8 cellular contexts compared by ENCODE assay signal in genomic region chr1:21324368-21325137, GRCh38. TPM values are rescaled to one million over a fixed set of nuclear protein-coding genes. Genes with fewer than 3 reads are reported as not detected.
DNase-seq lines count a peak whose midpoint lies in the region; ATAC-seq lines count a peak whose summit lies in the region.

No MANE protein-coding gene starts in this region.

- no peak overlapping the region for H3K4me3 ChIP-seq in mucosa of stomach (ENCODE audit: low read length)

- CTCF ChIA-PET in activated CD4-positive, alpha-beta T cell treated with anti-CD3 and anti-CD28 coated beads, Interleukin-2, amount 10 ng/mL, durations not matched to agents 7 days and 5 days (lab: Charles Lee), result interaction anchor here (0.7 to 3.8 kb wide), 14 partner anchors 9 to 909 kb away, joined by 3 to 21 read pairs (median 4); no protein-coding TSS in a partner anchor

- ATAC-seq in HG03520 (IDR thresholded peaks at IDR 0.05; ENCODE audit: unreplicated experiment), result no peak

- no peaks in the 10 kb centered on the region for H3K27me3 Mint-ChIP-seq in activated CD4-positive, alpha-beta T cell treated with anti-CD3 and anti-CD28 coated beads, Interleukin-2, amount 10 ng/mL, durations not matched to agents 7 days and 5 days

- H3K4me1 ChIP-seq in mucosa of stomach (ENCODE audit: control insufficient read depth, insufficient read depth, low read length), result peaks cover 65% of the 10 kb centered on the region

- H3K9me3 ChIP-seq in mucosa of stomach (ENCODE audit: control insufficient read depth, low read length), result no peaks in the 10 kb centered on the region

- H3K27ac Mint-ChIP-seq in activated CD4-positive, alpha-beta T cell treated with anti-CD3 and anti-CD28 coated beads, Interleukin-2, amount 10 ng/mL, durations not matched to agents 7 days and 5 days, result peak overlapping the region; percentile 92

- peak; percentile 53 for DNase-seq in DMS53 treated with DMSO at 0.1 percent for 48 hours (lab: John Stamatoyannopoulos, UW; ENCODE audit: unreplicated experiment)
- peak; percentile 87 for DNase-seq in LoVo (ENCODE audit: low spot score)
- peak; percentile 50 for DNase-seq in activated CD4-positive, alpha-beta T cell treated with anti-CD3 and anti-CD28 coated beads, Interleukin-2, amount 10 ng/mL, durations not matched to agents 7 days and 5 days
- DNase-seq in dermis blood vessel endothelial cell, result peak; percentile 86
- DNase-seq in stimulated activated CD8-positive, alpha-beta memory T cell treated with anti-CD3 and anti-CD28 coated beads, Interleukin-4, amount 100 ng/mL, for 48 hours, result peak; percentile 85
- DNase-seq in HuH-7 (ENCODE audit: low spot score), result no peak

- H3K4me1 Mint-ChIP-seq in activated CD4-positive, alpha-beta T cell treated with anti-CD3 and anti-CD28 coated beads, Interleukin-2, amount 10 ng/mL, durations not matched to agents 7 days and 5 days, result peaks cover 79% of the 10 kb centered on the region

- H3K4me3 Mint-ChIP-seq in activated CD4-positive, alpha-beta T cell treated with anti-CD3 and anti-CD28 coated beads, Interleukin-2, amount 10 ng/mL, durations not matched to agents 7 days and 5 days, result peak overlapping the region; percentile 47

- H3K36me3 ChIP-seq in mucosa of stomach (ENCODE audit: control insufficient read depth, insufficient read depth, low read length), result no peaks in the 10 kb centered on the region

- H3K36me3 Mint-ChIP-seq in activated CD4-positive, alpha-beta T cell treated with anti-CD3 and anti-CD28 coated beads, Interleukin-2, amount 10 ng/mL, durations not matched to agents 7 days and 5 days (ENCODE audit: low read depth), result peaks cover 20% of the 10 kb centered on the region

- no peaks in the 10 kb centered on the region for H3K27me3 ChIP-seq in mucosa of stomach (ENCODE audit: control insufficient read depth, insufficient read depth, low read length)

- POLR2A ChIA-PET in activated CD4-positive, alpha-beta T cell treated with anti-CD3 and anti-CD28 coated beads, Interleukin-2, amount 10 ng/mL, durations not matched to agents 7 days and 5 days (lab: Charles Lee), result interaction anchor here (0.6 to 0.8 kb wide), 4 partner anchors 9 to 31 kb away, joined by 3 to 4 read pairs (median 4); no protein-coding TSS in a partner anchor

- no peaks in the 10 kb centered on the region for H3K9me3 Mint-ChIP-seq in activated CD4-positive, alpha-beta T cell treated with anti-CD3 and anti-CD28 coated beads, Interleukin-2, amount 10 ng/mL, durations not matched to agents 7 days and 5 days

- peak overlapping the region; percentile 31 for H3K9ac ChIP-seq in mucosa of stomach (ENCODE audit: low read length)

RNA-seq across cellular contexts. Expression of gene ECE1, which starts 34.3 kb away (rescaled TPM):
- total RNA-seq in activated CD4-positive, alpha-beta T cell treated with anti-CD3 and anti-CD28 coated beads, Interleukin-2, amount 10 ng/mL, durations not matched to agents 7 days and 5 days, result 100 to 1,000 TPM; 101 to 107 TPM
- total RNA-seq in dermis blood vessel endothelial cell, result 223 and 442 TPM in 2 replicates
